In genomic region chr11:23543651-23544216, GRCh38 we compare ENCODE assay signal across 1 cellular context.
TF ChIP-seq lines count a peak whose summit lies in the region.

No MANE protein-coding gene starts in this region.

TF ChIP-seq in H1, 55 proteins besides CTCF, POLR2A, EP300 and RAD21 (continued from another document):
- TF ChIP-seq GABPA (IDR thresholded peaks at IDR 0.05; ENCODE audit: borderline replicate concordance, insufficient read depth, low read length), result no peak
- TF ChIP-seq RBBP5 (IDR thresholded peaks at IDR 0.05; ENCODE audit: borderline replicate concordance, low read depth, low read length), result no peak
- TF ChIP-seq YY1 (IDR thresholded peaks at IDR 0.05; ENCODE audit: low read depth, low read length), result no peak
- no peak for TF ChIP-seq NRF1 (IDR thresholded peaks at IDR 0.05; ENCODE audit: low read depth, low read length)
- no peak for TF ChIP-seq RFX5 (IDR thresholded peaks at IDR 0.05; ENCODE audit: borderline replicate concordance, low read depth, low read length)
- no peak for TF ChIP-seq JUN (IDR thresholded peaks at IDR 0.05; ENCODE audit: low read depth, low read length)
- no peak for TF ChIP-seq BCL11A (IDR thresholded peaks at IDR 0.05; ENCODE audit: low read depth in 2 of 2, low read length in 2 of 2)
- no peak for TF ChIP-seq SIRT6 (IDR thresholded peaks at IDR 0.05; ENCODE audit: low read length)
- TF ChIP-seq HDAC6 (IDR thresholded peaks at IDR 0.05; ENCODE audit: low read depth, low read length), result no peak
- no peak for TF ChIP-seq KDM4A (IDR thresholded peaks at IDR 0.05; ENCODE audit: low read depth, low read length, severe bottlenecking)
TF ChIP-seq in H1: peak in this region for 0.
